Comparison of ENCODE assay signal across 1 cellular context in genomic region chr15:83380026-83380425, GRCh38.
TF ChIP-seq lines count a peak whose summit lies in the region.

No MANE protein-coding gene starts in this region.

TF ChIP-seq in GM23338, 12 proteins besides CTCF, POLR2A, EP300 and RAD21 (continued from another document):
- no peak for TF ChIP-seq ZNF462 (CRISPR knock-in tag; IDR thresholded peaks at IDR 0.05)
- TF ChIP-seq POLR2AphosphoS5 (IDR thresholded peaks at IDR 0.05; ENCODE audit: low read depth): no peak
- TF ChIP-seq STAT1 (IDR thresholded peaks at IDR 0.05; ENCODE audit: unreplicated experiment): no peak
- TF ChIP-seq ETS1 (IDR thresholded peaks at IDR 0.05): no peak
- TF ChIP-seq JUNB (IDR thresholded peaks at IDR 0.05; ENCODE audit: unreplicated experiment): no peak
- TF ChIP-seq EZH2phosphoT487 (IDR thresholded peaks at IDR 0.05; ENCODE audit: unreplicated experiment): no peak
- TF ChIP-seq CREB1 (CRISPR knock-in tag; IDR thresholded peaks at IDR 0.05; ENCODE audit: low read depth): no peak
